8 cellular contexts compared by ENCODE assay signal in the genomic region with DNA sequence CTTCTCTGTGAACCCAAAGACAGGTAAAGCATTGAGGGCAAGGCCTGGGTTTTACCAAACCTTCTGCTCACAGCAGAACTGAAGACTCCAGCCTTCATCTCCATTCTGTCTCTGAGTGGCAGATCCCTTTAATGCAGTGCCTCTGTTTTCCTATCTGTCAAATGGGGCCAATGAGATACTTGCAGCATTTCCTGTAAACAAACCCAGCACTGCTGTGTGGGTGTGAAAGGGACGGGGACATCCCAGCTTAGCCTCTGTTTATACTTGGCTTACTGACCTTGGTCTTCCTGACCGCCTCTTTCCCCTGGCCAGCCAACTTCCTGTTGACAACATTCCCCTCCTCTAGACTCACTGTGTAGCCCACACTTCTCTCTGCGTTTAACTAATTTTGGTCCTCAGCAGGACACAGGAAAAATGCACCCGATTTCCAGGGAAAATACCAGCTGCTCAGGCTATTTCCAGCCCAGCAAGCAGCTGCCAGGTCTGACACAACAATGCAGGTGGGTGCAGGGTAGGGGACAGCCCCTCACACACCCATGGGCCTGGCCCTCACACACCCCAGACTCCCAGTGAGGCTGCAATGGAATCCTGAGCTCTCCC.
A peak's percentile ranks its signal among the peaks of the same experiment; 100 is the strongest.
DNase-seq lines count a peak whose midpoint lies in the region; ATAC-seq and TF ChIP-seq lines count a peak whose summit lies in the region.

No MANE protein-coding gene starts in this region.

- H3K4me3 ChIP-seq in brain microvascular endothelial cell (ENCODE audit: low read depth, low read length) (no peak overlapping the region), lower lobe of right lung (no peak overlapping the region), transverse colon (no peak overlapping the region), Karpas-422 (ENCODE audit: low read length) (no peak overlapping the region)

- ATAC-seq in lower lobe of right lung (peak; percentile 67 to 79), HG02588 (IDR thresholded peaks at IDR 0.05; ENCODE audit: unreplicated experiment) (no peak)

- no peak for TF ChIP-seq POLR2A in transverse colon (IDR thresholded peaks at IDR 0.05)

- no peaks in the 10 kb centered on the region for H3K27me3 Mint-ChIP-seq in activated T-cell treated with anti-CD3 and anti-CD28 coated beads, Interleukin-2, amount 50 U/mL, for 24 hours

- H4K20me1 ChIP-seq in Karpas-422 (ENCODE audit: insufficient read depth, low read depth, low read length): no peaks in the 10 kb centered on the region

- no peaks in the 10 kb centered on the region for H3K9me2 ChIP-seq in Karpas-422 (replicated peaks; ENCODE audit: insufficient read depth, low read length)

- 40 to 45% methylated on average over 2 to 4 of the region's 4 CpGs for WGBS in transverse colon (ENCODE audit: low coverage in 1 of 2), 2 donors

- H3K36me3 ChIP-seq in brain microvascular endothelial cell (replicated peaks): no peaks in the 10 kb centered on the region
- no peaks in the 10 kb centered on the region for H3K36me3 ChIP-seq in lower lobe of right lung
- no peaks in the 10 kb centered on the region for H3K36me3 ChIP-seq in transverse colon
- H3K36me3 ChIP-seq in Karpas-422 (ENCODE audit: insufficient read depth, low read length): no peaks in the 10 kb centered on the region

- peaks cover 25% of the 10 kb centered on the region for H3K4me1 Mint-ChIP-seq in activated T-cell treated with anti-CD3 and anti-CD28 coated beads, Interleukin-2, amount 50 U/mL, for 24 hours (ENCODE audit: low read depth)

- H3K9me3 ChIP-seq in lower lobe of right lung: no peaks in the 10 kb centered on the region
- H3K9me3 ChIP-seq in transverse colon: no peaks in the 10 kb centered on the region
- H3K9me3 ChIP-seq in Karpas-422 (ENCODE audit: low read length): no peaks in the 10 kb centered on the region

- TF ChIP-seq CTCF in brain microvascular endothelial cell (IDR thresholded peaks at IDR 0.05; ENCODE audit: low read depth, low read length, missing control alignments) (no peak), lower lobe of right lung (IDR thresholded peaks at IDR 0.05) (no peak), transverse colon (IDR thresholded peaks at IDR 0.05) (no peak)

- H3K79me2 ChIP-seq in Karpas-422 (ENCODE audit: low read length): no peaks in the 10 kb centered on the region

- H3K4me1 ChIP-seq in lower lobe of right lung: peaks cover 39% of the 10 kb centered on the region
- H3K4me1 ChIP-seq in transverse colon: peaks cover 0 to 22% (median 6%) of the 10 kb centered on the region in 4 donors
- peaks cover 35% of the 10 kb centered on the region for H3K4me1 ChIP-seq in Karpas-422 (ENCODE audit: low read length)

- H3K27ac Mint-ChIP-seq in activated T-cell treated with anti-CD3 and anti-CD28 coated beads, Interleukin-2, amount 50 U/mL, for 24 hours: peak overlapping the region; percentile 91

- H3K27ac ChIP-seq in brain microvascular endothelial cell: peak overlapping the region; percentile 31
- peak overlapping the region; percentile 44 for H3K27ac ChIP-seq in lower lobe of right lung
- peak overlapping the region; percentile 6 to 66 (median 46) for H3K27ac ChIP-seq in transverse colon
- H3K27ac ChIP-seq in Karpas-422 (ENCODE audit: low read length): no peak overlapping the region

- in situ Hi-C loops in brain microvascular endothelial cell (cut with HindIII; ENCODE audit: low pct_ligation_motif_present, low sequenced_read_pairs): no loop called here
- in situ Hi-C loops in transverse colon (cut with MboI; ENCODE audit: low pct_ligation_motif_present in 1 of 4, low pct_unique_long_range_greater_than_20kb in 1 of 4, low sequenced_read_pairs in 3 of 4): loop anchor here in 1 of 4 donors (25.0 kb wide), 1 partner anchor 123 kb away; no protein-coding TSS in a partner anchor

- H2AFZ ChIP-seq in Karpas-422 (ENCODE audit: low read length): no peak overlapping the region

- H3K4me2 ChIP-seq in Karpas-422 (ENCODE audit: low read depth, low read length, poor library complexity, severe bottlenecking): no peak overlapping the region

- H3K4me3 Mint-ChIP-seq in activated T-cell treated with anti-CD3 and anti-CD28 coated beads, Interleukin-2, amount 50 U/mL, for 24 hours: no peak overlapping the region

- no peak for DNase-seq in activated T-cell treated with anti-CD3 and anti-CD28 coated beads, Interleukin-2, amount 50 U/mL, for 24 hours
- DNase-seq in activated T-cell treated with anti-CD3 and anti-CD28 coated beads, Interleukin-2, amount 50 U/mL, for 1 hour: no peak
- DNase-seq in brain microvascular endothelial cell (peak; percentile 73), lower lobe of right lung (no peak), transverse colon (peak; percentile 50), Karpas-422 (no peak), NCI-H510A treated with DMSO at 0.1 percent for 48 hours (lab: John Stamatoyannopoulos, UW) (no peak)

- no peaks in the 10 kb centered on the region for H3K9me3 Mint-ChIP-seq in activated T-cell treated with anti-CD3 and anti-CD28 coated beads, Interleukin-2, amount 50 U/mL, for 24 hours

- H3K36me3 Mint-ChIP-seq in activated T-cell treated with anti-CD3 and anti-CD28 coated beads, Interleukin-2, amount 50 U/mL, for 24 hours (ENCODE audit: low read depth): no peaks in the 10 kb centered on the region

- no peak overlapping the region for H3K9ac ChIP-seq in Karpas-422 (ENCODE audit: low read length)

- TF ChIP-seq EP300 in transverse colon (IDR thresholded peaks at IDR 0.05; ENCODE audit: low read depth): no peak

- H3K27me3 ChIP-seq in brain microvascular endothelial cell (replicated peaks) (no peaks in the 10 kb centered on the region), lower lobe of right lung (ENCODE audit: low read depth) (no peaks in the 10 kb centered on the region), transverse colon (no peaks in the 10 kb centered on the region), Karpas-422 (ENCODE audit: low read length) (no peaks in the 10 kb centered on the region)

- intact Hi-C loops in lower lobe of right lung (cut with DNase I): no loop called here
- intact Hi-C loops in transverse colon (cut with DNase I; ENCODE audit: low total_unique reads): no loop called here

Comparison
In these comparisons a context has a peak if more than half of its experiments do, and no peak if none do; other contexts are left out.
1. DNase-seq: peak in brain microvascular endothelial cell (single experiment) and transverse colon (single experiment); none in activated T-cell treated with anti-CD3 and anti-CD28 coated beads, Interleukin-2, amount 50 U/mL, for 24 hours (single experiment), activated T-cell treated with anti-CD3 and anti-CD28 coated beads, Interleukin-2, amount 50 U/mL, for 1 hour (single experiment), lower lobe of right lung (single experiment), Karpas-422 (single experiment) and NCI-H510A treated with DMSO at 0.1 percent for 48 hours (single experiment).